17 cellular contexts compared by ENCODE assay signal in the genomic region with DNA sequence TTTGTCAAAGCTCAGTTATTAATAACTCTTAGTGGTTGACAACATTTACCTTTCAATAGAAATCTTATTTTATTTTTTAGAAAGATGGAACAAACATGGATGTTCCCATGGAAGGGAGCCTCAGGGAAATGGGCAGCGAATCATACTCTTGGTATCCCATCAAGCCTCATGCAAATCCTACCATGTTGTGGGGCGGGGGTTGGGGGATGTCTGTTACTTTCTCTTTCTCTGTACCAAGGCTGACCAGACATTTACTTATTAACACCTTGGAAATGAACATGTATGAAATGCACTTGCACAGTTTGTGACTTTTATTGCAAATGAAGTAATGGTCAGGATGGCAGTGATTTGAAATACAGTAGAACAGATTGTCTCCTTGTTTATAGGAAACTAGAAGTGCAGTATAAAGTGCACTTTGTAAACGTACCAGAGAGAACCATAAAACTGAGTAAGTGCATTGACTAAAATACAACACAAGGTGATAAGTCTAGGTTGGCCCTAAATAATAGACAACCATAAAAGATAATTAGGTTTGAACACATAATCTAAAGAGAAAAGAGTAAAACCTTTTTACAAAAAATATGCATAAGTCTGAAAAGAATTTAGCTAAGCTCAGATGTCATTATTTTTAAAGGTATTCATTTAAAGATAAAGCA. TPM values are rescaled to one million over a fixed set of nuclear protein-coding genes. Genes with fewer than 3 reads are reported as not detected.
"Had no signal": no experiment of that assay in that cellular context is flagged by ENCODE, and none has a peak within 500 bp of the region (broad histone marks: within the 10 kb centered on the region; RNA-seq: fewer than 3 reads in every experiment).

No MANE protein-coding gene starts in this region.

- H3K4me1 Mint-ChIP-seq: activated naive CD8-positive, alpha-beta T cell treated with anti-CD3 and anti-CD28 coated beads for 36 hours; natural killer cell; stimulated activated memory B cell treated with anti-CD40 and anti-IgM and Interleukin-4, amounts not matched to agents 10 μg/mL and 1 μg/mL and 100 μg/mL, for 72 hours; T-helper 17 cell had no signal

- H3K4me1 ChIP-seq: heart left ventricle, left lung had no signal

- H3K27ac Mint-ChIP-seq: activated CD4-positive, alpha-beta memory T cell treated with anti-CD3 and anti-CD28 coated beads for 36 hours; activated naive CD8-positive, alpha-beta T cell treated with anti-CD3 and anti-CD28 coated beads for 36 hours; activated T-cell treated with anti-CD3 and anti-CD28 coated beads, Interleukin-2, amount 50 U/mL, for 72 hours; brain; natural killer cell; stimulated activated memory B cell treated with anti-CD40 and anti-IgM and Interleukin-4, amounts not matched to agents 10 μg/mL and 1 μg/mL and 100 μg/mL, for 72 hours; T-helper 17 cell had no signal

- H3K4me3 ChIP-seq: heart left ventricle, left lung had no signal

- H3K27ac ChIP-seq: heart left ventricle, left lung, WERI-Rb-1 had no signal

- DNase-seq: activated CD4-positive, alpha-beta memory T cell treated with anti-CD3 and anti-CD28 coated beads for 36 hours; activated gamma-delta T cell treated with Interleukin-2 at 50 U/mL for 16 hours; activated naive CD8-positive, alpha-beta T cell treated with anti-CD3 and anti-CD28 coated beads for 36 hours; activated T-cell treated with anti-CD3 and anti-CD28 coated beads, Interleukin-2, amount 50 U/mL, for 72 hours; amygdala; cortex of kidney; effector CD8-positive, alpha-beta T cell; foreskin melanocyte; heart left ventricle; left lung; natural killer cell; retina; stimulated activated CD4-positive, alpha-beta T cell treated with anti-CD3 and anti-CD28 coated beads, Interleukin-2, amount 100 ng/mL, for 48 hours; T-helper 17 cell; WERI-Rb-1 had no signal

- H3K27me3 Mint-ChIP-seq: activated CD4-positive, alpha-beta memory T cell treated with anti-CD3 and anti-CD28 coated beads for 36 hours; activated naive CD8-positive, alpha-beta T cell treated with anti-CD3 and anti-CD28 coated beads for 36 hours; stimulated activated memory B cell treated with anti-CD40 and anti-IgM and Interleukin-4, amounts not matched to agents 10 μg/mL and 1 μg/mL and 100 μg/mL, for 72 hours; T-helper 17 cell had no signal

- H3K36me3 Mint-ChIP-seq: activated CD4-positive, alpha-beta memory T cell treated with anti-CD3 and anti-CD28 coated beads for 36 hours; activated naive CD8-positive, alpha-beta T cell treated with anti-CD3 and anti-CD28 coated beads for 36 hours had no signal

- H3K36me3 ChIP-seq: heart left ventricle, left lung, WERI-Rb-1 had no signal

- H3K4me3 Mint-ChIP-seq: activated CD4-positive, alpha-beta memory T cell treated with anti-CD3 and anti-CD28 coated beads for 36 hours; activated naive CD8-positive, alpha-beta T cell treated with anti-CD3 and anti-CD28 coated beads for 36 hours; activated T-cell treated with anti-CD3 and anti-CD28 coated beads, Interleukin-2, amount 50 U/mL, for 72 hours; brain; natural killer cell; stimulated activated memory B cell treated with anti-CD40 and anti-IgM and Interleukin-4, amounts not matched to agents 10 μg/mL and 1 μg/mL and 100 μg/mL, for 72 hours; T-helper 17 cell had no signal

- H3K27me3 ChIP-seq: heart left ventricle, left lung had no signal

- ATAC-seq: activated T-cell treated with anti-CD3 and anti-CD28 coated beads, Interleukin-2, amount 50 U/mL, for 72 hours; heart left ventricle; left lung; natural killer cell; stimulated activated memory B cell treated with anti-CD40 and anti-IgM and Interleukin-4, amounts not matched to agents 10 μg/mL and 1 μg/mL and 100 μg/mL, for 72 hours; T-helper 17 cell had no signal

RNA-seq across cellular contexts. Expression of gene SEMA3D, which starts 32.4 kb away (rescaled TPM):
- total RNA-seq: activated CD4-positive, alpha-beta memory T cell treated with anti-CD3 and anti-CD28 coated beads for 36 hours; activated naive CD8-positive, alpha-beta T cell treated with anti-CD3 and anti-CD28 coated beads for 36 hours; natural killer cell had no signal
